In genomic region chr5:62386824-62387223, GRCh38 we compare ENCODE assay signal across 17 cellular contexts. TPM values are rescaled to one million over a fixed set of nuclear protein-coding genes. Genes with fewer than 3 reads are reported as not detected.
DNase-seq lines count a peak whose midpoint lies in the region; TF ChIP-seq lines count a peak whose summit lies in the region.
"Had no signal": no experiment of that assay in that cellular context is flagged by ENCODE, and none has a peak within 500 bp of the region (broad histone marks: within the 10 kb centered on the region; RNA-seq: fewer than 3 reads in every experiment).

No MANE protein-coding gene starts in this region.

- no TSS peak for BruUV-seq in mammary epithelial cell (replicated peaks; lab: Mats Ljungman, UMichigan)

- TF ChIP-seq CTCF in AG09319 (IDR thresholded peaks at IDR 0.05; ENCODE audit: low read depth, low read length) (no peak), mammary epithelial cell (conservative IDR thresholded peaks at IDR 0.05 in 1 of 2, IDR thresholded peaks at IDR 0.05 in 1 of 2; ENCODE audit: extremely low read depth in 1 of 2, insufficient read depth in 1 of 2, low read depth in 1 of 2, low read length in 2 of 2) (no peak), hepatocyte (IDR thresholded peaks at IDR 0.05; ENCODE audit: poor library complexity) (no peak)

- CTCF ChIA-PET in mammary epithelial cell (lab: Charles Lee; ENCODE audit: low non-redundant PET): no interaction called here

- no peaks in the 10 kb centered on the region for H4K20me1 ChIP-seq in mammary epithelial cell (ENCODE audit: insufficient read depth, low read length)
- no peaks in the 10 kb centered on the region for H4K20me1 ChIP-seq in hepatocyte (ENCODE audit: insufficient read depth, poor library complexity, severe bottlenecking)

- peaks cover 11% of the 10 kb centered on the region for H3K4me1 ChIP-seq in mammary epithelial cell (ENCODE audit: insufficient read depth, low read length)
- no peaks in the 10 kb centered on the region for H3K4me1 ChIP-seq in hepatocyte (ENCODE audit: insufficient read depth)

- DNase-seq in AG09319 (ENCODE audit: extremely low read depth, low read depth) (peak; percentile 3), HCEC 1CT (peak; percentile 25), mammary epithelial cell (no peak), hepatocyte (ENCODE audit: low spot score) (no peak), D341Med (ENCODE audit: low spot score) (no peak), HuH-7 (ENCODE audit: low spot score) (no peak), NCI-H774 (lab: John Stamatoyannopoulos, UW) (no peak)
- DNase-seq in stimulated activated CD4-positive, alpha-beta T cell treated with anti-CD3 and anti-CD28 coated beads, Interleukin-4, amount 100 ng/mL, for 24 hours: no peak
- DNase-seq: anterior cingulate cortex; DMS79; esophagus squamous epithelium; MG63; NCI-H2029 treated with DMSO at 0.1 percent for 48 hours; NCI-H526; stimulated activated naive B cell treated with anti-CD40 and anti-IgM and Interleukin-4, amounts not matched to agents 10 μg/mL and 1 μg/mL and 100 μg/mL, for 72 hours; SW 1271; WERI-Rb-1 had no signal

- H3K27me3 ChIP-seq in mammary epithelial cell (ENCODE audit: insufficient read depth, low read length) (no peaks in the 10 kb centered on the region), hepatocyte (no peaks in the 10 kb centered on the region)
- H3K27me3 ChIP-seq: esophagus squamous epithelium, MG63 had no signal

- dilution Hi-C loops in mammary epithelial cell (cut with HindIII; ENCODE audit: low sequenced_read_pairs): no loop called here

- no peaks in the 10 kb centered on the region for H3K9me2 ChIP-seq in hepatocyte (replicated peaks; ENCODE audit: insufficient read depth)

- intact Hi-C loops in mammary epithelial cell (cut with micrococcal nuclease): no loop called here

- in situ Hi-C loops in mammary epithelial cell (cut with MboI; ENCODE audit: low sequenced_read_pairs in 2 of 2): no loop called here

- peaks cover 32% of the 10 kb centered on the region for H3K36me3 ChIP-seq in mammary epithelial cell (ENCODE audit: insufficient read depth, low read length)
- no peaks in the 10 kb centered on the region for H3K36me3 ChIP-seq in hepatocyte (replicated peaks; ENCODE audit: insufficient read depth, low read depth)

- no peak overlapping the region for H3K4me3 ChIP-seq in mammary epithelial cell (replicated peaks in 1 of 3; ENCODE audit: insufficient read depth in 1 of 3, low read depth in 2 of 3, low read length in 3 of 3)
- H3K4me3 ChIP-seq in hepatocyte: no peak overlapping the region
- H3K4me3 ChIP-seq: esophagus squamous epithelium, MG63 had no signal

- H3K9me3 ChIP-seq in mammary epithelial cell (replicated peaks; ENCODE audit: insufficient read depth, low read length) (no peaks in the 10 kb centered on the region), hepatocyte (ENCODE audit: low read depth) (no peaks in the 10 kb centered on the region)
- H3K9me3 ChIP-seq: esophagus squamous epithelium, MG63 had no signal

- H3K27ac ChIP-seq in mammary epithelial cell (ENCODE audit: insufficient read depth, low read depth, low read length) (peak overlapping the region; percentile 19), hepatocyte (peak overlapping the region; percentile 7)
- H3K27ac ChIP-seq: WERI-Rb-1 had no signal

- no peak overlapping the region for H2AFZ ChIP-seq in mammary epithelial cell (ENCODE audit: low read depth, low read length)
- no peak overlapping the region for H2AFZ ChIP-seq in hepatocyte

- H3K9ac ChIP-seq in mammary epithelial cell (ENCODE audit: insufficient read depth, low read length): no peak overlapping the region

- H3K4me2 ChIP-seq in mammary epithelial cell (ENCODE audit: insufficient read depth, low read depth, low read length) (no peak overlapping the region), hepatocyte (no peak overlapping the region)

- no peaks in the 10 kb centered on the region for H3K79me2 ChIP-seq in mammary epithelial cell (ENCODE audit: insufficient read depth, low read length)
- H3K79me2 ChIP-seq in hepatocyte: no peaks in the 10 kb centered on the region

RNA-seq across cellular contexts. Expression of gene DIMT1, which starts 16.9 kb away (rescaled TPM):
- 10 to 100 TPM; 27.7 to 34.7 TPM for total RNA-seq in mammary epithelial cell
- 30.0 TPM for polyA plus RNA-seq in mammary epithelial cell
- 3.6 TPM for polyA minus RNA-seq in mammary epithelial cell
- total RNA-seq in hepatocyte: 23.5 and 25.4 TPM in 2 replicates
- polyA plus RNA-seq in hepatocyte: 25.7 and 30.9 TPM in 2 replicates

RNA-seq across cellular contexts. Expression of gene IPO11, which starts 25.7 kb away (rescaled TPM):
- total RNA-seq in mammary epithelial cell (10 to 100 TPM; 27.8 to 45.2 TPM), hepatocyte (18.3 and 24.2 TPM in 2 replicates)
- polyA plus RNA-seq in mammary epithelial cell (21.2 TPM), hepatocyte (7.1 and 10.3 TPM in 2 replicates)
- polyA minus RNA-seq in mammary epithelial cell: 120 TPM

Comparison
In these comparisons a context has a peak if more than half of its experiments do, and no peak if none do; other contexts are left out.
1. DNase-seq: peak in AG09319 (single experiment) and HCEC 1CT (single experiment); none in mammary epithelial cell (single experiment), hepatocyte (single experiment), D341Med (single experiment), stimulated activated CD4-positive, alpha-beta T cell treated with anti-CD3 and anti-CD28 coated beads, Interleukin-4, amount 100 ng/mL, for 24 hours (single experiment), HuH-7 (single experiment) and NCI-H774 (single experiment).